16 cellular contexts compared by ENCODE assay signal in genomic region chr11:12050470-12050891, GRCh38. TPM values are rescaled to one million over a fixed set of nuclear protein-coding genes. Genes with fewer than 3 reads are reported as not detected.
DNase-seq lines count a peak whose midpoint lies in the region; ATAC-seq and TF ChIP-seq lines count a peak whose summit lies in the region.
"Had no signal": no experiment of that assay in that cellular context is flagged by ENCODE, and none has a peak within 500 bp of the region (broad histone marks: within the 10 kb centered on the region; RNA-seq: fewer than 3 reads in every experiment).

No MANE protein-coding gene starts in this region.

- no peak for DNase-seq in activated naive CD8-positive, alpha-beta T cell treated with anti-CD3 and anti-CD28 coated beads, Interleukin-2, amount 10 ng/mL, durations not matched to agents 7 days and 5 days
- DNase-seq in activated naive CD8-positive, alpha-beta T cell treated with anti-CD3 and anti-CD28 coated beads, Interleukin-2, amount 50 U/mL, for 24 hours: no peak
- peak; percentile 65 for DNase-seq in astrocyte of the spinal cord (ENCODE audit: low read depth, low spot score)
- DNase-seq in vagina (ENCODE audit: extremely low spot score in 2 of 2): peak in 1 of 2 donors; percentile 85
- no peak for DNase-seq in GM13976 (ENCODE audit: low spot score)
- DNase-seq: activated CD8-positive, alpha-beta T cell treated with anti-CD3 and anti-CD28 coated beads, Interleukin-2, amount 10 ng/mL, durations not matched to agents 7 days and 5 days; activated naive CD4-positive, alpha-beta T cell treated with Interleukin-2 at 50 U/mL for 16 hours; EL; natural killer cell; NCI-H345; RPMI8226; stimulated activated CD4-positive, alpha-beta T cell treated with anti-CD3 and anti-CD28 coated beads, Interleukin-12 subunit alpha, Interleukin-12 subunit beta, amount 100 ng/mL, for 4 hours had no signal

- H3K4me3 ChIP-seq in astrocyte of the spinal cord (ENCODE audit: low read depth, low read length): no peak overlapping the region
- H3K4me3 ChIP-seq in liver (ENCODE audit: low read depth in 1 of 3, low read length in 3 of 3): no peak overlapping the region
- H3K4me3 ChIP-seq in vagina: no peak overlapping the region

- TF ChIP-seq POLR2A in vagina (IDR thresholded peaks at IDR 0.05): no peak

- H3K9ac ChIP-seq in liver (ENCODE audit: low read depth in 1 of 2, low read length in 2 of 2): peak overlapping the region in 1 of 2 donors; percentile 8

- no peaks in the 10 kb centered on the region for H3K9me3 Mint-ChIP-seq in activated naive CD8-positive, alpha-beta T cell treated with anti-CD3 and anti-CD28 coated beads, Interleukin-2, amount 10 ng/mL, durations not matched to agents 7 days and 5 days
- H3K9me3 Mint-ChIP-seq in activated naive CD8-positive, alpha-beta T cell treated with anti-CD3 and anti-CD28 coated beads, Interleukin-2, amount 50 U/mL, for 24 hours: no peaks in the 10 kb centered on the region
- H3K9me3 Mint-ChIP-seq: natural killer cell; T-helper 2 cell treated with Interferon-gamma antibody and Interleukin-4, amounts not matched to agents 5 μg/mL and 100 μg/mL, for 36 hours had no signal

- in situ Hi-C loops in astrocyte of the spinal cord (cut with HindIII; ENCODE audit: low sequenced_read_pairs) (no loop called here), GM13976 (cut with MboI; ENCODE audit: low sequenced_read_pairs, unreplicated experiment) (loop anchor here (25.0 kb wide), 1 partner anchor 187 kb away; no protein-coding TSS in a partner anchor)

- H3K27ac Mint-ChIP-seq in activated naive CD8-positive, alpha-beta T cell treated with anti-CD3 and anti-CD28 coated beads, Interleukin-2, amount 10 ng/mL, durations not matched to agents 7 days and 5 days: peak overlapping the region; percentile 15
- H3K27ac Mint-ChIP-seq in activated naive CD8-positive, alpha-beta T cell treated with anti-CD3 and anti-CD28 coated beads, Interleukin-2, amount 50 U/mL, for 24 hours: no peak overlapping the region
- H3K27ac Mint-ChIP-seq: activated CD8-positive, alpha-beta T cell treated with anti-CD3 and anti-CD28 coated beads, Interleukin-2, amount 10 ng/mL, durations not matched to agents 7 days and 5 days; natural killer cell; T-helper 2 cell treated with Interferon-gamma antibody and Interleukin-4, amounts not matched to agents 5 μg/mL and 100 μg/mL, for 36 hours had no signal

- H3K27ac ChIP-seq in liver (ENCODE audit: low read depth in 1 of 2, low read length in 2 of 2) (peak overlapping the region; percentile 79 to 84), vagina (peak overlapping the region; percentile 66)

- TF ChIP-seq CTCF in astrocyte of the spinal cord (IDR thresholded peaks at IDR 0.05; ENCODE audit: low read depth, low read length) (no peak), liver (IDR thresholded peaks at IDR 0.05; ENCODE audit: low read depth, low read length, missing input control) (no peak), vagina (IDR thresholded peaks at IDR 0.05) (no peak), GM13976 (IDR thresholded peaks at IDR 0.05; ENCODE audit: borderline replicate concordance, control extremely low read depth, extremely low read depth, insufficient read depth, missing control alignments) (no peak)

- H3K27me3 ChIP-seq in liver (ENCODE audit: control insufficient read depth in 4 of 4, insufficient read depth in 4 of 4, low read length in 3 of 4): no peaks in the 10 kb centered on the region
- H3K27me3 ChIP-seq in vagina: no peaks in the 10 kb centered on the region

- intact Hi-C loops in vagina (cut with DNase I): loop anchor here (10.0 kb wide), 1 partner anchor 194 kb away; no protein-coding TSS in a partner anchor

- peak; percentile 62 to 77 for TF ChIP-seq RAD21 in liver (IDR thresholded peaks at IDR 0.05)

- H3K36me3 Mint-ChIP-seq in activated naive CD8-positive, alpha-beta T cell treated with anti-CD3 and anti-CD28 coated beads, Interleukin-2, amount 10 ng/mL, durations not matched to agents 7 days and 5 days: no peaks in the 10 kb centered on the region
- H3K36me3 Mint-ChIP-seq in activated naive CD8-positive, alpha-beta T cell treated with anti-CD3 and anti-CD28 coated beads, Interleukin-2, amount 50 U/mL, for 24 hours (ENCODE audit: low read depth): no peaks in the 10 kb centered on the region
- H3K36me3 Mint-ChIP-seq: natural killer cell had no signal

- peaks cover 21 to 47% (median 31%) of the 10 kb centered on the region in 4 donors for H3K4me1 ChIP-seq in liver (ENCODE audit: control insufficient read depth in 4 of 4, insufficient read depth in 4 of 4, low read length in 3 of 4)
- peaks cover 19% of the 10 kb centered on the region for H3K4me1 ChIP-seq in vagina

- ATAC-seq in activated naive CD8-positive, alpha-beta T cell treated with anti-CD3 and anti-CD28 coated beads, Interleukin-2, amount 10 ng/mL, durations not matched to agents 7 days and 5 days (ENCODE audit: low read depth): no peak
- no peak for ATAC-seq in activated naive CD8-positive, alpha-beta T cell treated with anti-CD3 and anti-CD28 coated beads, Interleukin-2, amount 50 U/mL, for 24 hours
- ATAC-seq in GM21515 (IDR thresholded peaks at IDR 0.05; ENCODE audit: unreplicated experiment) (no peak), GM19395 (IDR thresholded peaks at IDR 0.05; ENCODE audit: unreplicated experiment) (no peak)
- ATAC-seq: activated CD8-positive, alpha-beta T cell treated with anti-CD3 and anti-CD28 coated beads, Interleukin-2, amount 10 ng/mL, durations not matched to agents 7 days and 5 days; natural killer cell had no signal

- no peak overlapping the region for H3K4me3 Mint-ChIP-seq in activated naive CD8-positive, alpha-beta T cell treated with anti-CD3 and anti-CD28 coated beads, Interleukin-2, amount 10 ng/mL, durations not matched to agents 7 days and 5 days
- no peak overlapping the region for H3K4me3 Mint-ChIP-seq in activated naive CD8-positive, alpha-beta T cell treated with anti-CD3 and anti-CD28 coated beads, Interleukin-2, amount 50 U/mL, for 24 hours
- H3K4me3 Mint-ChIP-seq: activated CD8-positive, alpha-beta T cell treated with anti-CD3 and anti-CD28 coated beads, Interleukin-2, amount 10 ng/mL, durations not matched to agents 7 days and 5 days; natural killer cell; T-helper 2 cell treated with Interferon-gamma antibody and Interleukin-4, amounts not matched to agents 5 μg/mL and 100 μg/mL, for 36 hours had no signal

- H3K27me3 Mint-ChIP-seq in activated naive CD8-positive, alpha-beta T cell treated with anti-CD3 and anti-CD28 coated beads, Interleukin-2, amount 10 ng/mL, durations not matched to agents 7 days and 5 days: peaks cover 8% of the 10 kb centered on the region
- peaks cover 1% of the 10 kb centered on the region for H3K27me3 Mint-ChIP-seq in activated naive CD8-positive, alpha-beta T cell treated with anti-CD3 and anti-CD28 coated beads, Interleukin-2, amount 50 U/mL, for 24 hours

- WGBS in liver: 30% methylated on average over 5 of the region's 5 CpGs

- POLR2A ChIA-PET in activated naive CD8-positive, alpha-beta T cell treated with anti-CD3 and anti-CD28 coated beads, Interleukin-2, amount 10 ng/mL, durations not matched to agents 7 days and 5 days (lab: Charles Lee): no interaction called here

- H3K9me3 ChIP-seq in liver (ENCODE audit: control insufficient read depth in 4 of 4, low read length in 3 of 4) (no peaks in the 10 kb centered on the region), vagina (no peaks in the 10 kb centered on the region)

- H3K36me3 ChIP-seq in liver (ENCODE audit: control insufficient read depth in 4 of 4, insufficient read depth in 3 of 4, low read depth in 1 of 4, low read length in 3 of 4) (no peaks in the 10 kb centered on the region), vagina (no peaks in the 10 kb centered on the region)

- H3K4me1 Mint-ChIP-seq in activated naive CD8-positive, alpha-beta T cell treated with anti-CD3 and anti-CD28 coated beads, Interleukin-2, amount 10 ng/mL, durations not matched to agents 7 days and 5 days: peaks cover 13% of the 10 kb centered on the region
- peaks cover 3% of the 10 kb centered on the region for H3K4me1 Mint-ChIP-seq in activated naive CD8-positive, alpha-beta T cell treated with anti-CD3 and anti-CD28 coated beads, Interleukin-2, amount 50 U/mL, for 24 hours

TF ChIP-seq in liver, 16 proteins besides CTCF, POLR2A, EP300 and RAD21 (continues in another document):
- peak; percentile 89 for TF ChIP-seq NR2F2 (IDR thresholded peaks at IDR 0.05)
- peak; percentile 39 to 86 for TF ChIP-seq EGR1 (IDR thresholded peaks at IDR 0.05; ENCODE audit: low read depth in 2 of 2)
- peak; percentile 93 to 95 for TF ChIP-seq HNF4A (conservative IDR thresholded peaks at IDR 0.05)
- TF ChIP-seq HNF4G (IDR thresholded peaks at IDR 0.05): peak; percentile 79
- peak; percentile 87 to 93 for TF ChIP-seq JUND (IDR thresholded peaks at IDR 0.05)
- TF ChIP-seq FOXA2 (IDR thresholded peaks at IDR 0.05): peak; percentile 89
- peak; percentile 94 to 96 for TF ChIP-seq RXRA (IDR thresholded peaks at IDR 0.05)
- peak; percentile 94 for TF ChIP-seq ZBTB33 (IDR thresholded peaks at IDR 0.05)
- peak in 1 of 2 donors; percentile 30 for TF ChIP-seq GABPA (IDR thresholded peaks at IDR 0.05 in 1 of 2, conservative IDR thresholded peaks at IDR 0.05 in 1 of 2)

RNA-seq across cellular contexts. Expression of gene DKK3, which starts 42.1 kb away (rescaled TPM):
- 10 to 100 TPM in 1 of 2 experiments, 1 to 10 TPM in 1; 8.1 to 12.0 TPM for total RNA-seq in activated naive CD8-positive, alpha-beta T cell treated with anti-CD3 and anti-CD28 coated beads, Interleukin-2, amount 10 ng/mL, durations not matched to agents 7 days and 5 days
- total RNA-seq in liver (1 to 10 TPM; 9.9 TPM), vagina (110 TPM)
- polyA plus RNA-seq in liver: 1 to 10 TPM; 3.1 to 4.4 TPM

RNA-seq across cellular contexts. Expression of gene MICAL2, which starts 59.9 kb away (rescaled TPM):
- total RNA-seq in activated naive CD8-positive, alpha-beta T cell treated with anti-CD3 and anti-CD28 coated beads, Interleukin-2, amount 10 ng/mL, durations not matched to agents 7 days and 5 days: 10 to 100 TPM; 36.9 to 42.6 TPM
- total RNA-seq in liver: 100 to 1,000 TPM in 1 of 2 donors, 10 to 100 TPM in 1; 65.6 to 113 TPM
- polyA plus RNA-seq in liver: 10 to 100 TPM; 17.5 to 20.3 TPM
- 41.7 TPM for total RNA-seq in vagina
